17 cellular contexts compared by ENCODE assay signal in genomic region chr7:151814400-151814914, GRCh38.
DNase-seq lines count a peak whose midpoint lies in the region; ATAC-seq and TF ChIP-seq lines count a peak whose summit lies in the region.
"Had no signal": no experiment of that assay in that cellular context is flagged by ENCODE, and none has a peak within 500 bp of the region (broad histone marks: within the 10 kb centered on the region; RNA-seq: fewer than 3 reads in every experiment).

No MANE protein-coding gene starts in this region.

- H3K9me3 ChIP-seq in neural progenitor cell (ENCODE audit: low read depth) = no peaks in the 10 kb centered on the region
- H3K9me3 ChIP-seq: sigmoid colon had no signal

- H3K9ac ChIP-seq in neural progenitor cell = no peak overlapping the region

- no peaks in the 10 kb centered on the region for H3K36me3 Mint-ChIP-seq in GM23338 (ENCODE audit: low read depth)
- no peaks in the 10 kb centered on the region for H3K36me3 Mint-ChIP-seq in neural progenitor cell
- no peaks in the 10 kb centered on the region for H3K36me3 Mint-ChIP-seq in activated naive CD4-positive, alpha-beta T cell treated with anti-CD3 and anti-CD28 coated beads for 36 hours (ENCODE audit: low read depth)
- H3K36me3 Mint-ChIP-seq: naive B cell; stimulated activated naive B cell treated with anti-CD40 and anti-IgM and Interleukin-4, amounts not matched to agents 10 μg/mL and 1 μg/mL and 100 μg/mL, for 72 hours had no signal

- H3K4me1 Mint-ChIP-seq in GM23338 (peaks cover 29% of the 10 kb centered on the region), neural progenitor cell (peaks cover 20% of the 10 kb centered on the region)
- H3K4me1 Mint-ChIP-seq in activated naive CD4-positive, alpha-beta T cell treated with anti-CD3 and anti-CD28 coated beads for 36 hours (ENCODE audit: low read depth) = peaks cover 14% of the 10 kb centered on the region

- intact Hi-C loops in activated naive CD4-positive, alpha-beta T cell treated with anti-CD3 and anti-CD28 coated beads for 36 hours (cut with micrococcal nuclease) = no loop called here

- H4K20me1 ChIP-seq in GM23338 (replicated peaks; ENCODE audit: insufficient read depth) (no peaks in the 10 kb centered on the region), neural progenitor cell (ENCODE audit: low read depth) (peaks cover 19% of the 10 kb centered on the region)

- no peaks in the 10 kb centered on the region for H3K27me3 ChIP-seq in GM23338 (ENCODE audit: insufficient read depth)
- peaks cover 33% of the 10 kb centered on the region for H3K27me3 ChIP-seq in neural progenitor cell
- H3K27me3 ChIP-seq: sigmoid colon had no signal

- DNase-seq in GM23338 (ENCODE audit: low spot score) (peak; percentile 39), NCI-H2227 (lab: John Stamatoyannopoulos, UW; ENCODE audit: unreplicated experiment) (peak; percentile 74), ecto neural progenitor cell (ENCODE audit: low spot score) (peak; percentile 66), neural progenitor cell (ENCODE audit: low spot score) (peak; percentile 63), NCI-H774 (lab: John Stamatoyannopoulos, UW) (no peak)
- DNase-seq in activated naive CD4-positive, alpha-beta T cell treated with anti-CD3 and anti-CD28 coated beads for 36 hours = no peak
- no peak for DNase-seq in activated CD4-positive, alpha-beta T cell treated with anti-CD3 and anti-CD28 coated beads, Interleukin-2, amount 50 U/mL, for 48 hours
- DNase-seq: activated CD8-positive, alpha-beta T cell treated with anti-CD3 and anti-CD28 coated beads, Interleukin-2, amount 10 ng/mL, durations not matched to agents 7 days and 5 days; brain microvascular endothelial cell; DND-41; left cardiac atrium; naive B cell; NCI-H510A treated with DMSO at 0.1 percent for 48 hours; sigmoid colon; stimulated activated CD4-positive, alpha-beta T cell treated with anti-CD3 and anti-CD28 coated beads, Interleukin-4, amount 100 ng/mL, for 4 hours; stimulated activated naive B cell treated with anti-CD40 and anti-IgM and Interleukin-4, amounts not matched to agents 10 μg/mL and 1 μg/mL and 100 μg/mL, for 72 hours had no signal

- no peaks in the 10 kb centered on the region for H3K79me2 ChIP-seq in GM23338 (replicated peaks; ENCODE audit: insufficient read depth)
- H3K79me2 ChIP-seq in neural progenitor cell (ENCODE audit: low read depth) = no peaks in the 10 kb centered on the region

- H3F3A ChIP-seq in GM23338 (replicated peaks; ENCODE audit: low read depth) (no peaks in the 10 kb centered on the region), neural progenitor cell (ENCODE audit: low read depth) (peaks cover 11% of the 10 kb centered on the region)

- H3K27ac ChIP-seq in GM23338 (ENCODE audit: low read depth) (no peak overlapping the region), neural progenitor cell (no peak overlapping the region)
- H3K27ac ChIP-seq: brain microvascular endothelial cell, sigmoid colon had no signal

- H3K27me3 Mint-ChIP-seq in GM23338 (ENCODE audit: insufficient read depth, low read depth, poor library complexity) = peaks cover 17% of the 10 kb centered on the region
- peaks cover 23% of the 10 kb centered on the region for H3K27me3 Mint-ChIP-seq in neural progenitor cell (ENCODE audit: insufficient read depth, low read depth)
- H3K27me3 Mint-ChIP-seq in activated naive CD4-positive, alpha-beta T cell treated with anti-CD3 and anti-CD28 coated beads for 36 hours (ENCODE audit: low read depth) = no peaks in the 10 kb centered on the region
- H3K27me3 Mint-ChIP-seq: naive B cell; stimulated activated naive B cell treated with anti-CD40 and anti-IgM and Interleukin-4, amounts not matched to agents 10 μg/mL and 1 μg/mL and 100 μg/mL, for 72 hours had no signal

- CTCF ChIA-PET in activated naive CD4-positive, alpha-beta T cell treated with anti-CD3 and anti-CD28 coated beads for 36 hours (lab: Charles Lee) = interaction anchor here (0.9 kb wide), 1 partner anchor 62 kb away, joined by 3 read pairs; the partner anchor contains the start of gene PRKAG2

- ATAC-seq in GM23338 = peak; percentile 77
- no peak for ATAC-seq in HG02870 (IDR thresholded peaks at IDR 0.05; ENCODE audit: unreplicated experiment)
- ATAC-seq: activated CD8-positive, alpha-beta T cell treated with anti-CD3 and anti-CD28 coated beads, Interleukin-2, amount 10 ng/mL, durations not matched to agents 7 days and 5 days; stimulated activated naive B cell treated with anti-CD40 and anti-IgM and Interleukin-4, amounts not matched to agents 10 μg/mL and 1 μg/mL and 100 μg/mL, for 72 hours had no signal

- H3K4me1 ChIP-seq in GM23338 (ENCODE audit: insufficient read depth) (peaks cover 4% of the 10 kb centered on the region; the same call in 1 of the 2 replicates), neural progenitor cell (peaks cover 20% of the 10 kb centered on the region)
- H3K4me1 ChIP-seq: sigmoid colon had no signal

- H3K9me2 ChIP-seq in GM23338 (ENCODE audit: insufficient read depth) = no peaks in the 10 kb centered on the region

- H3K36me3 ChIP-seq in GM23338 (ENCODE audit: insufficient read depth) (no peaks in the 10 kb centered on the region), neural progenitor cell (no peaks in the 10 kb centered on the region)
- H3K36me3 ChIP-seq: brain microvascular endothelial cell, sigmoid colon had no signal

- H2AFZ ChIP-seq in GM23338 (peak overlapping the region; percentile 66; the same call in 1 of the 2 replicates), neural progenitor cell (replicated peaks) (peak overlapping the region; percentile 39)

- H3K9me3 Mint-ChIP-seq in GM23338 = no peaks in the 10 kb centered on the region
- no peaks in the 10 kb centered on the region for H3K9me3 Mint-ChIP-seq in neural progenitor cell
- no peaks in the 10 kb centered on the region for H3K9me3 Mint-ChIP-seq in activated naive CD4-positive, alpha-beta T cell treated with anti-CD3 and anti-CD28 coated beads for 36 hours
- H3K9me3 Mint-ChIP-seq: naive B cell; stimulated activated naive B cell treated with anti-CD40 and anti-IgM and Interleukin-4, amounts not matched to agents 10 μg/mL and 1 μg/mL and 100 μg/mL, for 72 hours had no signal

- H3K4me3 Mint-ChIP-seq in GM23338 (peak overlapping the region; percentile 46), neural progenitor cell (peak overlapping the region; percentile 60)
- H3K4me3 Mint-ChIP-seq in activated naive CD4-positive, alpha-beta T cell treated with anti-CD3 and anti-CD28 coated beads for 36 hours = no peak overlapping the region
- H3K4me3 Mint-ChIP-seq: activated CD8-positive, alpha-beta T cell treated with anti-CD3 and anti-CD28 coated beads, Interleukin-2, amount 10 ng/mL, durations not matched to agents 7 days and 5 days; naive B cell; stimulated activated naive B cell treated with anti-CD40 and anti-IgM and Interleukin-4, amounts not matched to agents 10 μg/mL and 1 μg/mL and 100 μg/mL, for 72 hours had no signal

- no peak overlapping the region for H3K4me3 ChIP-seq in GM23338
- H3K4me3 ChIP-seq in neural progenitor cell = peak overlapping the region; percentile 39
- H3K4me3 ChIP-seq: sigmoid colon had no signal

- TF ChIP-seq CTCF in GM23338 (conservative IDR thresholded peaks at IDR 0.05; ENCODE audit: low read depth in 2 of 2) = no peak
- no peak for TF ChIP-seq CTCF in neural progenitor cell (IDR thresholded peaks at IDR 0.05)

- H3K27ac Mint-ChIP-seq in GM23338 = no peak overlapping the region
- H3K27ac Mint-ChIP-seq in neural progenitor cell = no peak overlapping the region
- H3K27ac Mint-ChIP-seq in activated naive CD4-positive, alpha-beta T cell treated with anti-CD3 and anti-CD28 coated beads for 36 hours = no peak overlapping the region
- H3K27ac Mint-ChIP-seq: activated CD8-positive, alpha-beta T cell treated with anti-CD3 and anti-CD28 coated beads, Interleukin-2, amount 10 ng/mL, durations not matched to agents 7 days and 5 days; stimulated activated naive B cell treated with anti-CD40 and anti-IgM and Interleukin-4, amounts not matched to agents 10 μg/mL and 1 μg/mL and 100 μg/mL, for 72 hours had no signal

- H3K4me2 ChIP-seq in GM23338 (peak overlapping the region; percentile 48; the same call in 1 of the 2 replicates), neural progenitor cell (peak overlapping the region; percentile 86)

TF ChIP-seq in GM23338, 12 proteins besides CTCF, POLR2A, EP300 and RAD21:
- TF ChIP-seq POLR2AphosphoS5 (IDR thresholded peaks at IDR 0.05; ENCODE audit: low read depth) (no peak), JUNB (IDR thresholded peaks at IDR 0.05; ENCODE audit: unreplicated experiment) (no peak), ZNF114 (CRISPR knock-in tag; IDR thresholded peaks at IDR 0.05) (no peak), STAT1 (IDR thresholded peaks at IDR 0.05; ENCODE audit: unreplicated experiment) (no peak), CREB1 (CRISPR knock-in tag; IDR thresholded peaks at IDR 0.05; ENCODE audit: low read depth) (no peak), EZH2phosphoT487 (IDR thresholded peaks at IDR 0.05; ENCODE audit: unreplicated experiment) (no peak), ZNF331 (CRISPR knock-in tag; IDR thresholded peaks at IDR 0.05; ENCODE audit: low read depth) (no peak), NANOG (IDR thresholded peaks at IDR 0.05; ENCODE audit: borderline replicate concordance) (no peak), EZH2 (IDR thresholded peaks at IDR 0.05; ENCODE audit: low read depth, unreplicated experiment) (no peak)
- TF ChIP-seq, protein P1, sequence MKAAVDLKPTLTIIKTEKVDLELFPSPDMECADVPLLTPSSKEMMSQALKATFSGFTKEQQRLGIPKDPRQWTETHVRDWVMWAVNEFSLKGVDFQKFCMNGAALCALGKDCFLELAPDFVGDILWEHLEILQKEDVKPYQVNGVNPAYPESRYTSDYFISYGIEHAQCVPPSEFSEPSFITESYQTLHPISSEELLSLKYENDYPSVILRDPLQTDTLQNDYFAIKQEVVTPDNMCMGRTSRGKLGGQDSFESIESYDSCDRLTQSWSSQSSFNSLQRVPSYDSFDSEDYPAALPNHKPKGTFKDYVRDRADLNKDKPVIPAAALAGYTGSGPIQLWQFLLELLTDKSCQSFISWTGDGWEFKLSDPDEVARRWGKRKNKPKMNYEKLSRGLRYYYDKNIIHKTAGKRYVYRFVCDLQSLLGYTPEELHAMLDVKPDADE (IDR thresholded peaks at IDR 0.05) = no peak

Comparison
In these comparisons a context has a peak if more than half of its experiments do, and no peak if none do; other contexts are left out.
1. DNase-seq: peak in GM23338 (single experiment), NCI-H2227 (single experiment), ecto neural progenitor cell (single experiment) and neural progenitor cell (single experiment); none in activated naive CD4-positive, alpha-beta T cell treated with anti-CD3 and anti-CD28 coated beads for 36 hours (single experiment), activated CD4-positive, alpha-beta T cell treated with anti-CD3 and anti-CD28 coated beads, Interleukin-2, amount 50 U/mL, for 48 hours (0 of 2) and NCI-H774 (single experiment).